In genomic region chr22:46083383-46084350, GRCh38 we compare ENCODE assay signal across 12 cellular contexts.
DNase-seq lines count a peak whose midpoint lies in the region; ATAC-seq and TF ChIP-seq lines count a peak whose summit lies in the region.
"Had no signal": no experiment of that assay in that cellular context is flagged by ENCODE, and none has a peak within 500 bp of the region (broad histone marks: within the 10 kb centered on the region; RNA-seq: fewer than 3 reads in every experiment).

No MANE protein-coding gene starts in this region.

- no peak for DNase-seq in activated naive CD8-positive, alpha-beta T cell treated with anti-CD3 and anti-CD28 coated beads, Interleukin-2, amount 50 U/mL, for 24 hours
- DNase-seq in esophagus squamous epithelium (lab: John Stamatoyannopoulos, UW), result no peak
- DNase-seq in myocyte (ENCODE audit: low read depth), result peak; percentile 53
- peak; percentile 42 to 54 for DNase-seq in aorta
- no peak for DNase-seq in activated CD8-positive, alpha-beta memory T cell treated with anti-CD3 and anti-CD28 coated beads, Interleukin-2, amount 50 U/mL, for 48 hours
- no peak for DNase-seq in mucosa of gallbladder (ENCODE audit: low spot score)
- no peak for DNase-seq in NCI-H2081 treated with DMSO at 0.1 percent for 48 hours (lab: John Stamatoyannopoulos, UW)
- DNase-seq: ACHN, activated gamma-delta T cell, foreskin melanocyte, nephron progenitor cell had no signal

- H3K4me1 Mint-ChIP-seq in activated naive CD8-positive, alpha-beta T cell (ENCODE audit: low read depth), result peaks cover 3% of the 10 kb centered on the region
- H3K4me1 Mint-ChIP-seq in activated naive CD8-positive, alpha-beta T cell treated with anti-CD3 and anti-CD28 coated beads, Interleukin-2, amount 50 U/mL, for 24 hours, result peaks cover 4% of the 10 kb centered on the region

- H3K27me3 Mint-ChIP-seq in activated naive CD8-positive, alpha-beta T cell, result no peaks in the 10 kb centered on the region
- no peaks in the 10 kb centered on the region for H3K27me3 Mint-ChIP-seq in activated naive CD8-positive, alpha-beta T cell treated with anti-CD3 and anti-CD28 coated beads, Interleukin-2, amount 50 U/mL, for 24 hours

- intact Hi-C loops in esophagus squamous epithelium (cut with DNase I), result no loop called here
- intact Hi-C loops in aorta (cut with DNase I), result loop anchor here in 1 of 2 donors (10.0 kb wide), 1 partner anchor 769 kb away; no protein-coding TSS in a partner anchor

- H3K36me3 ChIP-seq in esophagus squamous epithelium (peaks cover 0 to 36% (median 0%) of the 10 kb centered on the region in 3 donors), aorta (ENCODE audit: control insufficient read depth in 1 of 2, insufficient read depth in 2 of 2, low read length in 1 of 2) (peaks cover 0 to 2% of the 10 kb centered on the region in 2 donors)

- H3K9me3 ChIP-seq in esophagus squamous epithelium (no peaks in the 10 kb centered on the region), aorta (ENCODE audit: control insufficient read depth, low read length) (no peaks in the 10 kb centered on the region)

- H3K9me3 Mint-ChIP-seq in activated naive CD8-positive, alpha-beta T cell (ENCODE audit: low read depth), result no peaks in the 10 kb centered on the region
- no peaks in the 10 kb centered on the region for H3K9me3 Mint-ChIP-seq in activated naive CD8-positive, alpha-beta T cell treated with anti-CD3 and anti-CD28 coated beads, Interleukin-2, amount 50 U/mL, for 24 hours
- H3K9me3 Mint-ChIP-seq: nephron progenitor cell had no signal

- WGBS in esophagus squamous epithelium, 2 donors, result 35 to 47% methylated on average over 17 to 24 of the region's 24 CpGs
- WGBS in aorta, 2 donors, result 74 to 75% methylated on average over 24 of the region's 24 CpGs

- no peak for TF ChIP-seq CTCF in esophagus squamous epithelium (IDR thresholded peaks at IDR 0.05)

- peak overlapping the region in 3 of 4 donors; percentile 25 to 58 (median 37) for H3K4me3 ChIP-seq in esophagus squamous epithelium
- no peak overlapping the region for H3K4me3 ChIP-seq in aorta (ENCODE audit: low read length in 2 of 2)

- ATAC-seq in activated naive CD8-positive, alpha-beta T cell treated with anti-CD3 and anti-CD28 coated beads, Interleukin-2, amount 50 U/mL, for 24 hours, result no peak
- ATAC-seq in aorta (ENCODE audit: low FRiP score), result no peak

- peaks cover 76 to 100% (median 83%) of the 10 kb centered on the region in 3 donors for H3K4me1 ChIP-seq in esophagus squamous epithelium
- no peaks in the 10 kb centered on the region for H3K4me1 ChIP-seq in aorta (ENCODE audit: control insufficient read depth in 1 of 2, insufficient read depth in 2 of 2, low read length in 2 of 2)

- H3K27ac ChIP-seq in esophagus squamous epithelium (peak overlapping the region; percentile 92 to 100 (median 100)), aorta (ENCODE audit: low read depth in 1 of 2, low read length in 2 of 2) (peak overlapping the region in 1 of 2 donors; percentile 68)

- H3K27ac Mint-ChIP-seq in activated naive CD8-positive, alpha-beta T cell, result peak overlapping the region; percentile 46
- H3K27ac Mint-ChIP-seq in activated naive CD8-positive, alpha-beta T cell treated with anti-CD3 and anti-CD28 coated beads, Interleukin-2, amount 50 U/mL, for 24 hours, result no peak overlapping the region
- H3K27ac Mint-ChIP-seq: nephron progenitor cell had no signal

- H3K4me3 Mint-ChIP-seq in activated naive CD8-positive, alpha-beta T cell, result no peak overlapping the region
- no peak overlapping the region for H3K4me3 Mint-ChIP-seq in activated naive CD8-positive, alpha-beta T cell treated with anti-CD3 and anti-CD28 coated beads, Interleukin-2, amount 50 U/mL, for 24 hours
- H3K4me3 Mint-ChIP-seq: nephron progenitor cell had no signal

- TF ChIP-seq POLR2A in esophagus squamous epithelium (IDR thresholded peaks at IDR 0.05), result no peak

- H3K27me3 ChIP-seq in esophagus squamous epithelium (no peaks in the 10 kb centered on the region), aorta (ENCODE audit: control insufficient read depth in 1 of 2, insufficient read depth in 2 of 2, low read length in 1 of 2) (no peaks in the 10 kb centered on the region)

- no peaks in the 10 kb centered on the region for H3K36me3 Mint-ChIP-seq in activated naive CD8-positive, alpha-beta T cell
- H3K36me3 Mint-ChIP-seq in activated naive CD8-positive, alpha-beta T cell treated with anti-CD3 and anti-CD28 coated beads, Interleukin-2, amount 50 U/mL, for 24 hours (ENCODE audit: low read depth), result no peaks in the 10 kb centered on the region

Comparison
In these comparisons a context has a peak if more than half of its experiments do, and no peak if none do; other contexts are left out.
1. DNase-seq: peak in myocyte (single experiment) and aorta (2 of 2); none in activated naive CD8-positive, alpha-beta T cell treated with anti-CD3 and anti-CD28 coated beads, Interleukin-2, amount 50 U/mL, for 24 hours (single experiment), esophagus squamous epithelium (single experiment), activated CD8-positive, alpha-beta memory T cell treated with anti-CD3 and anti-CD28 coated beads, Interleukin-2, amount 50 U/mL, for 48 hours (single experiment), mucosa of gallbladder (single experiment) and NCI-H2081 treated with DMSO at 0.1 percent for 48 hours (single experiment).
2. H3K4me3 ChIP-seq: peak in esophagus squamous epithelium (3 of 4); none in aorta (0 of 2).